Comparison of ENCODE assay signal across 26 cellular contexts in the genomic region with DNA sequence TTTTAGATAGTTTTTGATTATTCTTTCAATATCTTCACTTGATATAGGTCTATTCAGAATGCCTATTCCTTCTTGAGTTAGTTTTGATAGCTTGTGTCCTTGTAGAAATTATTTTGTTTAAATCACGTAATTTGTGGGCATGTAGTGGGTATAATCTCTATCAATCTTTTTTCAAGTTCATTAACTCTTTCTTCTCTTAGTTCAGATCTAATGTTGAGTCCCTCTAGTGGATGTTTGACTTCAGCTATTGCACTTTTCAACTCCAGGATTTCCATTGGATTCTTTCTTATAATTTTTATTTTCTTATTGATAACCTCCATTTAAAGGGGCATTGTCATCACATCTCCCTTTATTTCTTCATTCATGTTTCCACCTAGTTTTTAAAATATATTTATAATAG.
"Had no signal": no experiment of that assay in that cellular context is flagged by ENCODE, and none has a peak within 500 bp of the region (broad histone marks: within the 10 kb centered on the region; RNA-seq: fewer than 3 reads in every experiment).

No MANE protein-coding gene starts in this region.

- H3K4me3 Mint-ChIP-seq: activated CD4-positive, alpha-beta memory T cell treated with anti-CD3 and anti-CD28 coated beads for 36 hours; activated CD4-positive, alpha-beta T cell treated with anti-CD3 and anti-CD28 coated beads, Interleukin-2, amount 10 ng/mL, durations not matched to agents 24 days and 14 days; activated naive CD4-positive, alpha-beta T cell treated with anti-CD3 and anti-CD28 coated beads for 36 hours; activated naive CD8-positive, alpha-beta T cell; activated T-helper 17 cell treated with anti-CD3 and anti-CD28 coated beads, Interleukin-2, amount 50 U/mL, for 72 hours; brain; central memory CD8-positive, alpha-beta T cell; T-helper 1 cell treated with Interleukin-12 subunit alpha and Interleukin-12 subunit beta and Interleukin-4 antibody, amounts not matched to agents 30 μg/mL and 1 μg/mL, for 36 hours had no signal

- H3K4me1 Mint-ChIP-seq: activated CD4-positive, alpha-beta T cell treated with anti-CD3 and anti-CD28 coated beads, Interleukin-2, amount 10 ng/mL, durations not matched to agents 24 days and 14 days; activated T-helper 17 cell treated with anti-CD3 and anti-CD28 coated beads, Interleukin-2, amount 50 U/mL, for 72 hours; brain; central memory CD8-positive, alpha-beta T cell had no signal

- FAIRE-seq: astrocyte, RCC 7860 had no signal

- H3K36me3 Mint-ChIP-seq: activated CD4-positive, alpha-beta memory T cell treated with anti-CD3 and anti-CD28 coated beads for 36 hours; activated naive CD8-positive, alpha-beta T cell; brain had no signal

- DNase-seq: activated CD4-positive, alpha-beta memory T cell treated with anti-CD3 and anti-CD28 coated beads for 36 hours; activated CD4-positive, alpha-beta T cell treated with anti-CD3 and anti-CD28 coated beads for 1 hour; activated CD4-positive, alpha-beta T cell treated with anti-CD3 and anti-CD28 coated beads, Interleukin-2, amount 10 ng/mL, durations not matched to agents 24 days and 14 days; activated CD8-positive, alpha-beta memory T cell treated with anti-CD3 and anti-CD28 coated beads for 24 hours; activated gamma-delta T cell; activated naive CD4-positive, alpha-beta T cell treated with anti-CD3 and anti-CD28 coated beads for 36 hours; activated T-cell treated with anti-CD3 and anti-CD28 coated beads, Interleukin-2, amount 50 U/mL, for 48 hours; amygdala; MG63; MV-4-11; NCI-H1105; NCI-H1436; NCI-H1694 treated with DMSO at 0.1 percent for 48 hours; NCI-H2029 treated with DMSO at 0.1 percent for 48 hours; NCI-H345; NCI-H510A; NCI-H526 treated with DMSO at 0.1 percent for 48 hours; PC-3; SHP77 had no signal

- H3K4me3 ChIP-seq: MG63 had no signal

- H3K27ac Mint-ChIP-seq: activated CD4-positive, alpha-beta memory T cell treated with anti-CD3 and anti-CD28 coated beads for 36 hours; activated CD4-positive, alpha-beta T cell treated with anti-CD3 and anti-CD28 coated beads, Interleukin-2, amount 10 ng/mL, durations not matched to agents 24 days and 14 days; activated naive CD4-positive, alpha-beta T cell treated with anti-CD3 and anti-CD28 coated beads for 36 hours; activated naive CD8-positive, alpha-beta T cell; activated T-helper 17 cell treated with anti-CD3 and anti-CD28 coated beads, Interleukin-2, amount 50 U/mL, for 72 hours; brain; T-helper 1 cell treated with Interleukin-12 subunit alpha and Interleukin-12 subunit beta and Interleukin-4 antibody, amounts not matched to agents 30 μg/mL and 1 μg/mL, for 36 hours had no signal

- ATAC-seq: activated T-helper 17 cell treated with anti-CD3 and anti-CD28 coated beads, Interleukin-2, amount 50 U/mL, for 72 hours; PC-3 had no signal

- H3K9me3 Mint-ChIP-seq: activated CD4-positive, alpha-beta memory T cell treated with anti-CD3 and anti-CD28 coated beads for 36 hours; activated CD4-positive, alpha-beta T cell treated with anti-CD3 and anti-CD28 coated beads, Interleukin-2, amount 10 ng/mL, durations not matched to agents 24 days and 14 days; activated naive CD4-positive, alpha-beta T cell treated with anti-CD3 and anti-CD28 coated beads for 36 hours; T-helper 1 cell treated with Interleukin-12 subunit alpha and Interleukin-12 subunit beta and Interleukin-4 antibody, amounts not matched to agents 30 μg/mL and 1 μg/mL, for 36 hours had no signal

- H3K36me3 ChIP-seq: MG63 had no signal

- H3K27me3 Mint-ChIP-seq: activated CD4-positive, alpha-beta memory T cell treated with anti-CD3 and anti-CD28 coated beads for 36 hours; activated CD4-positive, alpha-beta T cell treated with anti-CD3 and anti-CD28 coated beads, Interleukin-2, amount 10 ng/mL, durations not matched to agents 24 days and 14 days; central memory CD8-positive, alpha-beta T cell had no signal

- H3K27me3 ChIP-seq: MG63 had no signal
